In genomic region chr12:126390969-126391566, GRCh38 we compare ENCODE assay signal across 21 cellular contexts.
"Had no signal": no experiment of that assay in that cellular context is flagged by ENCODE, and none has a peak within 500 bp of the region (broad histone marks: within the 10 kb centered on the region; RNA-seq: fewer than 3 reads in every experiment).

No MANE protein-coding gene starts in this region.

- H3K4me3 Mint-ChIP-seq: dendritic cell treated with granulocyte-macrophage colony-stimulating factor and Interleukin-4, amounts not matched to agents 40 ng/mL and 50 ng/mL, for 4 days; effector memory CD8-positive, alpha-beta T cell; immature natural killer cell; naive B cell; nephron had no signal

- ATAC-seq: effector memory CD8-positive, alpha-beta T cell; foreskin keratinocyte; left cardiac atrium; right cardiac atrium had no signal

- H3K4me2 ChIP-seq: smooth muscle cell had no signal

- H3K9me3 Mint-ChIP-seq: nephron had no signal

- H3K27ac Mint-ChIP-seq: dendritic cell treated with granulocyte-macrophage colony-stimulating factor and Interleukin-4, amounts not matched to agents 40 ng/mL and 50 ng/mL, for 4 days; effector memory CD8-positive, alpha-beta T cell; immature natural killer cell; nephron; progenitor cell of endocrine pancreas had no signal

- FAIRE-seq: colon, keratinocyte, pancreas had no signal

- H3K36me3 Mint-ChIP-seq: immature natural killer cell had no signal

- DNase-seq: effector memory CD8-positive, alpha-beta T cell; foreskin keratinocyte; immature natural killer cell; left cardiac atrium; left ventricle myocardium inferior; mesendoderm; naive B cell; occipital lobe; pancreas; right cardiac atrium; stimulated activated CD4-positive, alpha-beta T cell treated with anti-CD3 and anti-CD28 coated beads, Interleukin-2, amount 100 ng/mL, for 48 hours; stimulated activated naive CD4-positive, alpha-beta T cell treated with Interleukin-2 at 50 U/mL for 16 hours had no signal

- H3K27me3 Mint-ChIP-seq: dendritic cell treated with granulocyte-macrophage colony-stimulating factor and Interleukin-4, amounts not matched to agents 40 ng/mL and 50 ng/mL, for 4 days; naive B cell had no signal

- H3K27ac ChIP-seq: epithelial cell of prostate, esophagus muscularis mucosa, foreskin keratinocyte, left ventricle myocardium inferior, pancreas had no signal

- H3K9me3 ChIP-seq: esophagus muscularis mucosa, left ventricle myocardium inferior, pancreas had no signal

- H3K27me3 ChIP-seq: esophagus muscularis mucosa, foreskin keratinocyte, pancreas had no signal

- H3K4me1 ChIP-seq: esophagus muscularis mucosa, foreskin keratinocyte, left ventricle myocardium inferior, pancreas had no signal

- H3K4me1 Mint-ChIP-seq: immature natural killer cell, naive B cell, nephron had no signal

- H3K36me3 ChIP-seq: esophagus muscularis mucosa, left ventricle myocardium inferior, pancreas had no signal

- H3K4me3 ChIP-seq: esophagus muscularis mucosa, left ventricle myocardium inferior, lung, pancreas, smooth muscle cell had no signal
